Comparison of ENCODE assay signal across 30 cellular contexts in the genomic region with DNA sequence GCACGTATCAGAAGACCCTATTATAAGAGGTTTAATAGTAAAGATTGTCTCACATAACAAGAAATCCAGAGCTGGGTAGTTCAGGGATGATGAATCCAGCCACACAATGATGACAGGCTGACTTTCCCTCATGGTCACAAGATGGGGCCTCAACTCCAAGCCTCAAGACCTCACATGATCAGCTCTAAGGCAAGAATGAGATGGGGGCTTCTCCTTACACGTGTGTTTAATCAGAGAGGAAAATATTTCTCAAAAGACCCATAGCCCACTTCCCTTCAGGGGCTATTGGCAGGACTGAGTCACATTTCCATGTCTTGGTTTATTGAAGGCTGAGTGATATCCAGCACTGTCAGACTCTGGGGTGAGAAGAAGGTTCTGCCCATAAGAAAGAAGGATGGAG.
DNase-seq lines count a peak whose midpoint lies in the region; ATAC-seq and TF ChIP-seq lines count a peak whose summit lies in the region.
"Had no signal": no experiment of that assay in that cellular context is flagged by ENCODE, and none has a peak within 500 bp of the region (broad histone marks: within the 10 kb centered on the region; RNA-seq: fewer than 3 reads in every experiment).

No MANE protein-coding gene starts in this region.

- no peaks in the 10 kb centered on the region for H4K20me1 ChIP-seq in smooth muscle cell (ENCODE audit: low read depth)
- H4K20me1 ChIP-seq: BLaER1 had no signal

- H3K27ac Mint-ChIP-seq in activated CD4-positive, alpha-beta T cell treated with anti-CD3 and anti-CD28 coated beads for 36 hours = no peak overlapping the region
- H3K27ac Mint-ChIP-seq: activated B cell treated with CpG ODN at 0.5 μM for 24 hours; activated CD8-positive, alpha-beta memory T cell treated with anti-CD3 and anti-CD28 coated beads, Interleukin-2, amount 10 ng/mL, durations not matched to agents 7 days and 5 days; natural killer cell treated with Interleukin-12 subunit alpha and Interleukin-12 subunit beta and Interleukin-15 and Interleukin-18, amount 100 ng/mL, for 72 hours; T-helper 2 cell treated with Interferon-gamma antibody and Interleukin-4, amounts not matched to agents 5 μg/mL and 100 μg/mL, for 36 hours had no signal

- peak; percentile 85 for ATAC-seq in activated CD4-positive, alpha-beta T cell treated with anti-CD3 and anti-CD28 coated beads for 36 hours
- ATAC-seq in sciatic nerve = no peak
- ATAC-seq: activated CD8-positive, alpha-beta memory T cell treated with anti-CD3 and anti-CD28 coated beads, Interleukin-2, amount 10 ng/mL, durations not matched to agents 7 days and 5 days; esophagus mucosa; left colon; natural killer cell treated with Interleukin-12 subunit alpha and Interleukin-12 subunit beta and Interleukin-15 and Interleukin-18, amount 100 ng/mL, for 72 hours; SK-N-SH treated with all-trans-retinoic acid at 6 μM for 48 hours had no signal

- H3K36me3 ChIP-seq in smooth muscle cell (ENCODE audit: low read depth) = no peaks in the 10 kb centered on the region
- H3K36me3 ChIP-seq: Peyer's patch had no signal

- peak; percentile 18 for DNase-seq in activated CD4-positive, alpha-beta T cell treated with anti-CD3 and anti-CD28 coated beads for 36 hours
- no peak for DNase-seq in activated CD4-positive, alpha-beta T cell treated with anti-CD3 and anti-CD28 coated beads, Interleukin-2, amount 50 U/mL, for 48 hours
- DNase-seq in HS-27A (ENCODE audit: low read depth) (peak; percentile 59), astrocyte of the spinal cord (ENCODE audit: low read depth, low spot score) (peak; percentile 72), smooth muscle cell (lab: John Stamatoyannopoulos, UW; ENCODE audit: unreplicated experiment) (no peak), SK-N-DZ (ENCODE audit: low spot score) (no peak), DMS153 (lab: John Stamatoyannopoulos, UW) (no peak), sciatic nerve (ENCODE audit: low spot score) (no peak)
- DNase-seq: 8988T; activated B cell treated with CpG ODN at 0.5 μM for 24 hours; activated CD8-positive, alpha-beta memory T cell treated with anti-CD3 and anti-CD28 coated beads, Interleukin-2, amount 10 ng/mL, durations not matched to agents 7 days and 5 days; activated gamma-delta T cell treated with Interleukin-2 at 50 U/mL for 16 hours; anterior cingulate cortex; Calu3; effector memory CD4-positive, alpha-beta T cell; GF-D8; glutamatergic neuron; left colon; NCI-H1417; NCI-H2107; NCI-H510A; NK-92 treated with Interleukin-12 subunit alpha and Interleukin-12 subunit beta, amount 100 ng/mL, for 24 hours; Peyer's patch; stimulated activated CD4-positive, alpha-beta T cell treated with anti-CD3 and anti-CD28 coated beads, Interleukin-2, amount 100 ng/mL, for 48 hours had no signal

- no peaks in the 10 kb centered on the region for H3K27me3 Mint-ChIP-seq in activated CD4-positive, alpha-beta T cell treated with anti-CD3 and anti-CD28 coated beads for 36 hours
- H3K27me3 Mint-ChIP-seq: activated B cell treated with CpG ODN at 0.5 μM for 24 hours; activated CD8-positive, alpha-beta memory T cell treated with anti-CD3 and anti-CD28 coated beads, Interleukin-2, amount 10 ng/mL, durations not matched to agents 7 days and 5 days; IgD-negative memory B cell; natural killer cell treated with Interleukin-12 subunit alpha and Interleukin-12 subunit beta and Interleukin-15 and Interleukin-18, amount 100 ng/mL, for 72 hours had no signal

- 57% methylated on average over 2 of the region's 2 CpGs for WGBS in smooth muscle cell (ENCODE audit: low lambda C conversion rate)

- H3F3A ChIP-seq in smooth muscle cell (ENCODE audit: low read depth) = peaks cover 9% of the 10 kb centered on the region

- H3K79me2 ChIP-seq in smooth muscle cell (ENCODE audit: low read depth) = no peaks in the 10 kb centered on the region

- no peaks in the 10 kb centered on the region for H3K9me3 Mint-ChIP-seq in activated CD4-positive, alpha-beta T cell treated with anti-CD3 and anti-CD28 coated beads for 36 hours (ENCODE audit: low read depth)
- H3K9me3 Mint-ChIP-seq: activated B cell treated with CpG ODN at 0.5 μM for 24 hours; IgD-negative memory B cell; natural killer cell treated with Interleukin-12 subunit alpha and Interleukin-12 subunit beta and Interleukin-15 and Interleukin-18, amount 100 ng/mL, for 72 hours; T-helper 2 cell treated with Interferon-gamma antibody and Interleukin-4, amounts not matched to agents 5 μg/mL and 100 μg/mL, for 36 hours had no signal

- intact Hi-C loops in activated CD4-positive, alpha-beta T cell treated with anti-CD3 and anti-CD28 coated beads for 36 hours (cut with DNase I, micrococcal nuclease) = no loop called here
- intact Hi-C loops in sciatic nerve (cut with DNase I) = no loop called here

- H3K4me1 Mint-ChIP-seq in activated CD4-positive, alpha-beta T cell treated with anti-CD3 and anti-CD28 coated beads for 36 hours = peaks cover 19% of the 10 kb centered on the region
- H3K4me1 Mint-ChIP-seq: activated B cell treated with CpG ODN at 0.5 μM for 24 hours, IgD-negative memory B cell had no signal

- POLR2A ChIA-PET in activated CD4-positive, alpha-beta T cell treated with anti-CD3 and anti-CD28 coated beads for 36 hours (lab: Charles Lee) = no interaction called here

- peak overlapping the region; percentile 81 for H3K27ac ChIP-seq in smooth muscle cell (ENCODE audit: low read depth)
- H3K27ac ChIP-seq: BLaER1, Peyer's patch had no signal

- in situ Hi-C loops in astrocyte of the spinal cord (cut with HindIII; ENCODE audit: low sequenced_read_pairs) = no loop called here

- H3K4me3 Mint-ChIP-seq in activated CD4-positive, alpha-beta T cell treated with anti-CD3 and anti-CD28 coated beads for 36 hours = no peak overlapping the region
- H3K4me3 Mint-ChIP-seq: activated B cell treated with CpG ODN at 0.5 μM for 24 hours; activated CD8-positive, alpha-beta memory T cell treated with anti-CD3 and anti-CD28 coated beads, Interleukin-2, amount 10 ng/mL, durations not matched to agents 7 days and 5 days; IgD-negative memory B cell; natural killer cell treated with Interleukin-12 subunit alpha and Interleukin-12 subunit beta and Interleukin-15 and Interleukin-18, amount 100 ng/mL, for 72 hours; T-helper 2 cell treated with Interferon-gamma antibody and Interleukin-4, amounts not matched to agents 5 μg/mL and 100 μg/mL, for 36 hours had no signal

- no peak overlapping the region for H2AFZ ChIP-seq in smooth muscle cell (ENCODE audit: low read depth)

- H3K4me1 ChIP-seq in smooth muscle cell (ENCODE audit: low read depth) = peaks cover 8% of the 10 kb centered on the region
- H3K4me1 ChIP-seq: BLaER1, Peyer's patch had no signal

- TF ChIP-seq CTCF in astrocyte of the spinal cord (IDR thresholded peaks at IDR 0.05; ENCODE audit: low read depth, low read length) (no peak), smooth muscle cell (IDR thresholded peaks at IDR 0.05; ENCODE audit: borderline replicate concordance, insufficient read depth, poor library complexity, severe bottlenecking) (no peak)

- no peaks in the 10 kb centered on the region for H3K9me3 ChIP-seq in smooth muscle cell (replicated peaks; ENCODE audit: low read depth)
- H3K9me3 ChIP-seq: BLaER1, Peyer's patch had no signal

- H3K9ac ChIP-seq in smooth muscle cell (ENCODE audit: low read depth) = peak overlapping the region; percentile 26
- H3K9ac ChIP-seq: BLaER1 had no signal

- H3K4me2 ChIP-seq in smooth muscle cell = peak overlapping the region; percentile 49
- H3K4me2 ChIP-seq: BLaER1 had no signal

- peaks cover under 1% of the 10 kb centered on the region for H3K36me3 Mint-ChIP-seq in activated CD4-positive, alpha-beta T cell treated with anti-CD3 and anti-CD28 coated beads for 36 hours (ENCODE audit: low read depth)

- H3K27me3 ChIP-seq in smooth muscle cell (ENCODE audit: low read depth) = no peaks in the 10 kb centered on the region
- H3K27me3 ChIP-seq: BLaER1, Peyer's patch had no signal

- CTCF ChIA-PET in activated CD4-positive, alpha-beta T cell treated with anti-CD3 and anti-CD28 coated beads for 36 hours (lab: Charles Lee) = interaction anchor here (0.6 to 0.8 kb wide), 2 partner anchors 48 to 247 kb away, joined by 3 read pairs; no protein-coding TSS in a partner anchor

- H3K4me3 ChIP-seq in astrocyte of the spinal cord (ENCODE audit: low read depth, low read length) (no peak overlapping the region), smooth muscle cell (no peak overlapping the region)
- H3K4me3 ChIP-seq: BLaER1, Peyer's patch had no signal

Comparison
In these comparisons a context has a peak if more than half of its experiments do, and no peak if none do; other contexts are left out.
1. DNase-seq: peak in activated CD4-positive, alpha-beta T cell treated with anti-CD3 and anti-CD28 coated beads for 36 hours (single experiment), HS-27A (single experiment) and astrocyte of the spinal cord (single experiment); none in activated CD4-positive, alpha-beta T cell treated with anti-CD3 and anti-CD28 coated beads, Interleukin-2, amount 50 U/mL, for 48 hours (0 of 2), smooth muscle cell (single experiment), SK-N-DZ (single experiment), DMS153 (single experiment) and sciatic nerve (single experiment).